Comparison of ENCODE assay signal across 1 cellular context in the genomic region with DNA sequence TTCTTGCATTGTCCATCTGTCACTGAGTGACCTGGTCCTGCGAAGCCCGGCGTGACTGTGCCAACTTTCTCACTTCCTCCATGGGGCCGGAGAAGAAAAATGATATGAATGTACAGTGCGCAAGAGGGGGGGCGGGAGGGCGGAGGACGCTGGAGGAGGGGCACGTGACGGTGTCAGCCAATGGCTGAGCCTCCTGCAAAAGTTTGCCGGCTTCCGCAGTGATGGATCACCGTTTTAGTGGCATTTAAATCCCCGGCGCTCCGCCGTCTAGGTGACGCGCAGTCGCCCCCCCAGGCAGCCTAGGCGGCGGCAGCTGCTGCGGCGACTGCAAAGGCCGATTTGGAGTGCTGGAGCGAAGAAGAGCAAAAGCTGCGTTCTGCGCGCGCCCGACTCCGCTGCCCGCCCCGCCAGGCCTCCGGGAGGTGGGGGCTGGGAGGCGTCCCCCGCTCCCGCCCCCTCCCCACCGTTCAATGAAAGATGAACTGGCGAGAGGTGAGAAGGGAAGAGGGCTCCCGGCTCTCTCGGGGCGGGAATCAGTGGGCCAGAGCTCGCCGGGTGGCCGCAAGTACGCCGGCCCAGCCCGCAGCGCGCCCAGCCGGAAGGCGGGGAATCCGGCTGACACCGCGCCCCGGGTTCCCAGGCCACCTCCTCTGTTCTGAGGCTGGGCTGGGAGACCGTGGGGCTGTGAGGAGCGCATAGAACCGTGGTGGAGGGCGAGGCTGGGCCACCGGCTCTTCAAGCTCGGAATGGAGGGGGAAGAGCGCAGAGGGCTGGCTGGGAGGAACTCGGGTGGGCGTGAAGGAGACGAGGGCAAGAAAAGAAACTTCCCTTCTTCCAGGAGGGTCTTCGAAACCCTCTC.
TF ChIP-seq lines count a peak whose summit lies in the region.

HOXA1 (minus strand) TSS at position 104 of the 859 bp plus-strand sequence; CDS start at position 16, 88 bp downstream.

TF ChIP-seq in IMR-90, 13 proteins besides CTCF, POLR2A, EP300 and RAD21 (continued from another document):
- peak; percentile 96 for TF ChIP-seq USF2 (IDR thresholded peaks at IDR 0.05; ENCODE audit: low read depth, low read length)
- TF ChIP-seq CHD1 (IDR thresholded peaks at IDR 0.05; ENCODE audit: low read depth, low read length): 0 out of 2 replicates have a peak, but pooled peaks have one; percentile 27
- peak; percentile 66 for TF ChIP-seq BHLHE40 (IDR thresholded peaks at IDR 0.05; ENCODE audit: low read depth, low read length)
- no peak for TF ChIP-seq MAFK (IDR thresholded peaks at IDR 0.05; ENCODE audit: low read depth, low read length)
- TF ChIP-seq MXI1 (IDR thresholded peaks at IDR 0.05; ENCODE audit: borderline replicate concordance, low read depth, low read length): no peak; the same call in 1 of the 2 replicates
- TF ChIP-seq, protein P1, sequence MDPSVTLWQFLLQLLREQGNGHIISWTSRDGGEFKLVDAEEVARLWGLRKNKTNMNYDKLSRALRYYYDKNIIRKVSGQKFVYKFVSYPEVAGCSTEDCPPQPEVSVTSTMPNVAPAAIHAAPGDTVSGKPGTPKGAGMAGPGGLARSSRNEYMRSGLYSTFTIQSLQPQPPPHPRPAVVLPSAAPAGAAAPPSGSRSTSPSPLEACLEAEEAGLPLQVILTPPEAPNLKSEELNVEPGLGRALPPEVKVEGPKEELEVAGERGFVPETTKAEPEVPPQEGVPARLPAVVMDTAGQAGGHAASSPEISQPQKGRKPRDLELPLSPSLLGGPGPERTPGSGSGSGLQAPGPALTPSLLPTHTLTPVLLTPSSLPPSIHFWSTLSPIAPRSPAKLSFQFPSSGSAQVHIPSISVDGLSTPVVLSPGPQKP (IDR thresholded peaks at IDR 0.05; ENCODE audit: borderline replicate concordance, low read depth, low read length): no peak
- no peak; the same call in 1 of the 2 replicates for TF ChIP-seq MAZ (IDR thresholded peaks at IDR 0.05; ENCODE audit: borderline replicate concordance, low read depth, low read length)
- TF ChIP-seq SMC3 (IDR thresholded peaks at IDR 0.05; ENCODE audit: low read depth, low read length): no peak
- TF ChIP-seq FOS (IDR thresholded peaks at IDR 0.05; ENCODE audit: low read depth, low read length): no peak
- TF ChIP-seq NFE2L2 (IDR thresholded peaks at IDR 0.05; ENCODE audit: low read depth, low read length): no peak
- no peak for TF ChIP-seq CEBPB (IDR thresholded peaks at IDR 0.05; ENCODE audit: low read depth, low read length)
- TF ChIP-seq RFX5 (IDR thresholded peaks at IDR 0.05; ENCODE audit: low read depth, low read length): no peak
